14 cellular contexts compared by ENCODE assay signal in genomic region chr5:83485842-83486241, GRCh38. TPM values are rescaled to one million over a fixed set of nuclear protein-coding genes. Genes with fewer than 3 reads are reported as not detected.
DNase-seq lines count a peak whose midpoint lies in the region; ATAC-seq and TF ChIP-seq lines count a peak whose summit lies in the region.
"Had no signal": no experiment of that assay in that cellular context is flagged by ENCODE, and none has a peak within 500 bp of the region (broad histone marks: within the 10 kb centered on the region; RNA-seq: fewer than 3 reads in every experiment).

No MANE protein-coding gene starts in this region.

- H3K79me2 ChIP-seq in mesendoderm (ENCODE audit: control insufficient read depth, insufficient read depth, low read length) (peaks cover 1% of the 10 kb centered on the region), hepatocyte (peaks cover 86% of the 10 kb centered on the region), PC-3 (ENCODE audit: low read length) (no peaks in the 10 kb centered on the region)

- H3K4me1 Mint-ChIP-seq in CD14-positive monocyte: peaks cover 52% of the 10 kb centered on the region
- peaks cover 33% of the 10 kb centered on the region for H3K4me1 Mint-ChIP-seq in dendritic cell treated with granulocyte-macrophage colony-stimulating factor and Interleukin-4, amounts not matched to agents 40 ng/mL and 50 ng/mL, for 4 days (ENCODE audit: low read depth)
- H3K4me1 Mint-ChIP-seq: CD8-positive, alpha-beta memory T cell had no signal

- H4K5ac ChIP-seq in IMR-90 (ENCODE audit: low read depth, low read length) (no peak overlapping the region), mesendoderm (ENCODE audit: low read length) (no peak overlapping the region)

- BruUV-seq in IMR-90 (replicated peaks; lab: Mats Ljungman, UMichigan): no TSS peak
- no TSS peak for BruUV-seq in PC-3 (replicated peaks; lab: Mats Ljungman, UMichigan)

- H3F3A ChIP-seq in PC-3 (ENCODE audit: low read length, unreplicated experiment): no peaks in the 10 kb centered on the region

- ATAC-seq in IMR-90 (ENCODE audit: low read depth) (no peak), PC-3 (no peak), HG02840 (IDR thresholded peaks at IDR 0.05; ENCODE audit: low FRiP score, unreplicated experiment) (no peak), HG03196 (IDR thresholded peaks at IDR 0.05; ENCODE audit: unreplicated experiment) (no peak)
- ATAC-seq: HCT116 had no signal

- peak overlapping the region; percentile 15 for H2BK20ac ChIP-seq in IMR-90 (ENCODE audit: low read depth, low read length)

- no peak overlapping the region for H3K56ac ChIP-seq in IMR-90 (ENCODE audit: extremely low read depth, insufficient read depth, low read length)
- no peak overlapping the region for H3K56ac ChIP-seq in mesendoderm (ENCODE audit: low read length)

- no peak overlapping the region for H3K9ac ChIP-seq in IMR-90 (ENCODE audit: low read depth, low read length)
- no peak overlapping the region for H3K9ac ChIP-seq in mesendoderm (ENCODE audit: low read length)
- no peak overlapping the region for H3K9ac ChIP-seq in PC-3 (ENCODE audit: low read length)

- H3K36me3 ChIP-seq in IMR-90 (ENCODE audit: control insufficient read depth, insufficient read depth, low read length) (peaks cover 8% of the 10 kb centered on the region), mesendoderm (ENCODE audit: control insufficient read depth, insufficient read depth, low read length) (peaks cover 2% of the 10 kb centered on the region), hepatocyte (replicated peaks; ENCODE audit: insufficient read depth, low read depth) (peaks cover 7% of the 10 kb centered on the region), PC-3 (ENCODE audit: low read depth, low read length) (no peaks in the 10 kb centered on the region)

- dilution Hi-C loops in IMR-90 (cut with HindIII; ENCODE audit: low sequenced_read_pairs, unreplicated experiment): no loop called here

- H3K79me1 ChIP-seq in IMR-90 (ENCODE audit: low read depth in 1 of 2, low read length in 2 of 2): peaks cover 27 to 39% of the 10 kb centered on the region in 2 experiments
- H3K79me1 ChIP-seq in mesendoderm (ENCODE audit: low read length): peaks cover 2% of the 10 kb centered on the region

- H3K23ac ChIP-seq in IMR-90 (ENCODE audit: low read depth, low read length): no peak overlapping the region
- H3K23ac ChIP-seq in mesendoderm (ENCODE audit: low read length): no peak overlapping the region

- H3K27ac ChIP-seq in IMR-90 (ENCODE audit: insufficient read depth, low read length) (no peak overlapping the region), mesendoderm (ENCODE audit: low read depth, low read length) (no peak overlapping the region), hepatocyte (no peak overlapping the region), PC-3 (ENCODE audit: low read length) (no peak overlapping the region)
- H3K27ac ChIP-seq: 22Rv1 had no signal

- intact Hi-C loops in CD14-positive monocyte (cut with micrococcal nuclease) (loop anchor here in 1 of 2 donors (5.0 kb wide), 1 partner anchor 61 kb away; no protein-coding TSS in a partner anchor), IMR-90 (cut with micrococcal nuclease) (no loop called here), PC-3 (cut with micrococcal nuclease) (no loop called here)
- intact Hi-C loops in dendritic cell treated with granulocyte-macrophage colony-stimulating factor and Interleukin-4, amounts not matched to agents 40 ng/mL and 50 ng/mL, for 4 days (cut with micrococcal nuclease): no loop called here

- TF ChIP-seq CTCF in CD14-positive monocyte (IDR thresholded peaks at IDR 0.05) (no peak), IMR-90 (conservative IDR thresholded peaks at IDR 0.05; ENCODE audit: low read depth, low read length) (no peak), hepatocyte (IDR thresholded peaks at IDR 0.05; ENCODE audit: poor library complexity) (no peak), PC-3 (conservative IDR thresholded peaks at IDR 0.05; ENCODE audit: low read depth, low read length) (no peak)

- H2AK9ac ChIP-seq in IMR-90 (replicated peaks; ENCODE audit: low read depth, low read length, poor library complexity): no peak overlapping the region

- H3K4me1 ChIP-seq in IMR-90 (ENCODE audit: control insufficient read depth, insufficient read depth, low read length) (peaks cover 2% of the 10 kb centered on the region), mesendoderm (ENCODE audit: control insufficient read depth, low read depth, low read length) (no peaks in the 10 kb centered on the region), hepatocyte (ENCODE audit: insufficient read depth) (peaks cover 5% of the 10 kb centered on the region), PC-3 (ENCODE audit: insufficient read depth, low read length) (peaks cover 5% of the 10 kb centered on the region; the same call in 1 of the 2 replicates)
- H3K4me1 ChIP-seq: Caco-2 had no signal

- WGBS in IMR-90 (ENCODE audit: extremely low coverage in 2 of 2, insufficient read length in 1 of 2), 2 experiments: no CpG with 5 or more reads among the region's 4 CpGs
- WGBS in mesendoderm (ENCODE audit: extremely low coverage, insufficient coverage, low lambda C conversion rate): no CpG with 5 or more reads among the region's 4 CpGs
- WGBS in hepatocyte (ENCODE audit: low lambda C conversion rate, missing lambda C conversion rate): 90% methylated on average over 4 of the region's 4 CpGs

- DNase-seq in CD14-positive monocyte (ENCODE audit: low spot score): no peak
- no peak for DNase-seq in IMR-90
- DNase-seq in mesendoderm: peak; percentile 56
- DNase-seq in hepatocyte (ENCODE audit: low spot score): no peak
- DNase-seq in PC-3: no peak
- DNase-seq: Caco-2; CD8-positive, alpha-beta memory T cell; DND-41; GDM1 had no signal

- H3K27me3 ChIP-seq in IMR-90 (ENCODE audit: control insufficient read depth, insufficient read depth, low read length) (no peaks in the 10 kb centered on the region), mesendoderm (ENCODE audit: insufficient read depth, low read length, poor library complexity) (no peaks in the 10 kb centered on the region), hepatocyte (no peaks in the 10 kb centered on the region), PC-3 (ENCODE audit: low read length) (no peaks in the 10 kb centered on the region)

- no peak overlapping the region for H4K91ac ChIP-seq in IMR-90 (ENCODE audit: insufficient read depth, low read depth, low read length)

- H2AFZ ChIP-seq in IMR-90 (replicated peaks; ENCODE audit: low read length, poor library complexity) (no peak overlapping the region), hepatocyte (no peak overlapping the region), PC-3 (ENCODE audit: low read length) (no peak overlapping the region)

- no peak overlapping the region for H2BK5ac ChIP-seq in IMR-90 (ENCODE audit: low read depth, low read length, poor library complexity, severe bottlenecking)
- H2BK5ac ChIP-seq in mesendoderm (ENCODE audit: low read length): no peak overlapping the region

- CTCF ChIA-PET in IMR-90 (lab: Yijun Ruan, JAX) (interaction anchor here (0.6 to 1.1 kb wide), 2 partner anchors 11 to 348 kb away, joined by 3 to 4 read pairs; no protein-coding TSS in a partner anchor), PC-3 (lab: Charles Lee) (no interaction called here)

- H3K9me2 ChIP-seq in hepatocyte (replicated peaks; ENCODE audit: insufficient read depth) (no peaks in the 10 kb centered on the region), PC-3 (replicated peaks; ENCODE audit: low read length) (no peaks in the 10 kb centered on the region)

- H3K9me3 Mint-ChIP-seq in CD14-positive monocyte: peaks cover 0 to 4% (median 0%) of the 10 kb centered on the region in 7 donors
- H3K9me3 Mint-ChIP-seq in dendritic cell treated with granulocyte-macrophage colony-stimulating factor and Interleukin-4, amounts not matched to agents 40 ng/mL and 50 ng/mL, for 4 days: no peaks in the 10 kb centered on the region

- 0 out of 2 replicates have a peak overlapping the region, but pooled peaks have one; percentile 1 for H3K14ac ChIP-seq in IMR-90 (replicated peaks; ENCODE audit: low read depth, low read length)

- no peak overlapping the region for H3K4me3 ChIP-seq in IMR-90 (ENCODE audit: insufficient read depth, low read depth, low read length)
- H3K4me3 ChIP-seq in mesendoderm (ENCODE audit: low read length): no peak overlapping the region
- H3K4me3 ChIP-seq in hepatocyte: no peak overlapping the region
- H3K4me3 ChIP-seq in PC-3 (ENCODE audit: low read length): no peak overlapping the region

- no peak overlapping the region for H3K4ac ChIP-seq in IMR-90 (ENCODE audit: low read depth, low read length)
- H3K4ac ChIP-seq in mesendoderm (ENCODE audit: low read depth, low read length): no peak overlapping the region

- H3K9me1 ChIP-seq in IMR-90 (ENCODE audit: insufficient read depth, low read length): peaks cover 4% of the 10 kb centered on the region

- TF ChIP-seq POLR2A in IMR-90 (IDR thresholded peaks at IDR 0.05; ENCODE audit: low read depth, low read length): no peak

- POLR2A ChIA-PET in IMR-90 (lab: Charles Lee; ENCODE audit: unreplicated experiment): no interaction called here
- POLR2A ChIA-PET in PC-3 (lab: Charles Lee; ENCODE audit: unreplicated experiment): no interaction called here

- peak overlapping the region in 1 of 2 donors; percentile 51 for H3K4me3 Mint-ChIP-seq in CD14-positive monocyte
- no peak overlapping the region for H3K4me3 Mint-ChIP-seq in dendritic cell treated with granulocyte-macrophage colony-stimulating factor and Interleukin-4, amounts not matched to agents 40 ng/mL and 50 ng/mL, for 4 days
- H3K4me3 Mint-ChIP-seq: CD8-positive, alpha-beta memory T cell had no signal

- H4K8ac ChIP-seq in IMR-90 (ENCODE audit: low read depth in 2 of 2, low read length in 2 of 2): no peak overlapping the region
- no peak overlapping the region for H4K8ac ChIP-seq in mesendoderm (ENCODE audit: low read depth, low read length)

- peaks cover 75 to 94% of the 10 kb centered on the region in 2 donors for H3K36me3 Mint-ChIP-seq in CD14-positive monocyte
- peaks cover 18% of the 10 kb centered on the region for H3K36me3 Mint-ChIP-seq in dendritic cell treated with granulocyte-macrophage colony-stimulating factor and Interleukin-4, amounts not matched to agents 40 ng/mL and 50 ng/mL, for 4 days (ENCODE audit: low read depth)

- H2AK5ac ChIP-seq in IMR-90 (ENCODE audit: low read depth, low read length) (peak overlapping the region; percentile 55; the same call in 1 of the 2 replicates), mesendoderm (ENCODE audit: low read length) (no peak overlapping the region)

- H2BK15ac ChIP-seq in IMR-90 (ENCODE audit: low read depth, low read length): 0 out of 3 replicates have a peak overlapping the region, but pooled peaks have one; percentile 50
- H2BK15ac ChIP-seq in mesendoderm (replicated peaks; ENCODE audit: low read depth): no peak overlapping the region

- H3K27ac Mint-ChIP-seq in CD14-positive monocyte: peak overlapping the region in 4 of 7 donors; percentile 10 to 51 (median 44)
- H3K27ac Mint-ChIP-seq in dendritic cell treated with granulocyte-macrophage colony-stimulating factor and Interleukin-4, amounts not matched to agents 40 ng/mL and 50 ng/mL, for 4 days: peak overlapping the region; percentile 8
- H3K27ac Mint-ChIP-seq: CD8-positive, alpha-beta memory T cell had no signal

- H2BK120ac ChIP-seq in IMR-90 (ENCODE audit: low read depth, low read length) (peak overlapping the region; percentile 35), mesendoderm (ENCODE audit: low read depth, low read length) (no peak overlapping the region)

- H3K4me2 ChIP-seq in IMR-90 (ENCODE audit: low read depth, low read length) (no peak overlapping the region), mesendoderm (ENCODE audit: low read length) (no peak overlapping the region), hepatocyte (no peak overlapping the region), PC-3 (ENCODE audit: low read length) (no peak overlapping the region)

- no peak for TF ChIP-seq RAD21 in IMR-90 (IDR thresholded peaks at IDR 0.05; ENCODE audit: low read length)

- H4K20me1 ChIP-seq in IMR-90 (ENCODE audit: insufficient read depth, low read length) (no peaks in the 10 kb centered on the region), hepatocyte (ENCODE audit: insufficient read depth, poor library complexity, severe bottlenecking) (peaks cover 14% of the 10 kb centered on the region), PC-3 (ENCODE audit: low read length) (no peaks in the 10 kb centered on the region)

- in situ Hi-C loops in IMR-90 (cut with MboI; ENCODE audit: low sequenced_read_pairs): no loop called here

- H3K27me3 Mint-ChIP-seq in CD14-positive monocyte (ENCODE audit: low read depth in 3 of 3): no peaks in the 10 kb centered on the region
- no peaks in the 10 kb centered on the region for H3K27me3 Mint-ChIP-seq in dendritic cell treated with granulocyte-macrophage colony-stimulating factor and Interleukin-4, amounts not matched to agents 40 ng/mL and 50 ng/mL, for 4 days

- H3K18ac ChIP-seq in IMR-90 (ENCODE audit: low read depth, low read length) (no peak overlapping the region; the same call in 1 of the 2 replicates), mesendoderm (ENCODE audit: low read length) (no peak overlapping the region)

- H3K9me3 ChIP-seq in IMR-90 (ENCODE audit: control insufficient read depth, insufficient read depth, low read length) (no peaks in the 10 kb centered on the region), hepatocyte (ENCODE audit: low read depth) (no peaks in the 10 kb centered on the region), PC-3 (ENCODE audit: low read length) (no peaks in the 10 kb centered on the region)
- H3K9me3 ChIP-seq: Caco-2 had no signal

RNA-seq across cellular contexts. Expression of gene VCAN, which starts 14.3 kb away (rescaled TPM):
- 100 to 1,000 TPM; 417 to 844 TPM for polyA plus RNA-seq in CD14-positive monocyte
- total RNA-seq in IMR-90 (2012; rRNA removed): 158 and 159 TPM in 2 replicates
- 45.3 and 47.5 TPM in 2 replicates for polyA plus RNA-seq in IMR-90 (2012; rRNA removed)
- polyA plus RNA-seq in IMR-90 (2012; cell fraction: cytosol; rRNA removed): 20.7 and 25.5 TPM in 2 replicates
- polyA plus RNA-seq in IMR-90 (2012; cell fraction: nucleus; rRNA removed; ENCODE audit: low replicate concordance): 17.1 and 53.0 TPM in 2 replicates
- polyA plus RNA-seq in mesendoderm (2013, experiment 1 of 2): 115 TPM
- polyA plus RNA-seq in mesendoderm (2013, experiment 2 of 2): 116 TPM
- total RNA-seq in hepatocyte: 367 and 398 TPM in 2 replicates
- polyA plus RNA-seq in hepatocyte: 98.0 and 104 TPM in 2 replicates
- 6.2 and 6.7 TPM in 2 replicates for total RNA-seq in PC-3 (2014; rRNA removed)
- polyA plus RNA-seq: CD8-positive, alpha-beta memory T cell had no signal

Comparison
In these comparisons a context has a peak if more than half of its experiments do, and no peak if none do; other contexts are left out.
1. RNA of gene VCAN, which starts 14.3 kb away (total RNA-seq): 367 to 398 TPM in hepatocyte and 158 to 159 TPM in IMR-90; 6.2 to 6.7 TPM in PC-3; every median in the first group is over 10 times any median in the second.